ENCODE assay signal across 8 cellular contexts in genomic region chr17:4939554-4939803, GRCh38. TPM values are rescaled to one million over a fixed set of nuclear protein-coding genes. Genes with fewer than 3 reads are reported as not detected.
A peak's percentile ranks its signal among the peaks of the same experiment; 100 is the strongest.
DNase-seq lines count a peak whose midpoint lies in the region; ATAC-seq and TF ChIP-seq lines count a peak whose summit lies in the region.

No MANE protein-coding gene starts in this region.

- H3K4me1 ChIP-seq in left lung = peaks cover 19 to 55% of the 10 kb centered on the region in 2 donors
- H3K4me1 ChIP-seq in transverse colon = peaks cover 26 to 54% (median 27%) of the 10 kb centered on the region in 4 donors

- H3K36me3 ChIP-seq in left lung (peaks cover 0 to 50% of the 10 kb centered on the region in 2 donors), transverse colon (peaks cover 0 to 14% (median 4%) of the 10 kb centered on the region in 4 donors)

- peak in 1 of 2 donors; percentile 85 for DNase-seq in left lung
- peak; percentile 32 for DNase-seq in transverse colon
- DNase-seq in GM19238 (ENCODE audit: insufficient read length, low spot score) = no peak
- no peak for DNase-seq in NCI-H1092 treated with DMSO at 0.1 percent for 48 hours (lab: John Stamatoyannopoulos, UW)
- no peak for DNase-seq in GDM1 (lab: John Stamatoyannopoulos, UW)

- ATAC-seq in GM19328 (IDR thresholded peaks at IDR 0.05; ENCODE audit: unreplicated experiment) = peak; percentile 9
- peak; percentile 6 for ATAC-seq in HG03196 (IDR thresholded peaks at IDR 0.05; ENCODE audit: unreplicated experiment)
- no peak for ATAC-seq in left lung

- no peak for TF ChIP-seq CTCF in left lung (IDR thresholded peaks at IDR 0.05)
- peak in 1 of 5 experiments; percentile 22 for TF ChIP-seq CTCF in transverse colon (IDR thresholded peaks at IDR 0.05)

- H3K9me3 ChIP-seq in left lung (no peaks in the 10 kb centered on the region), transverse colon (no peaks in the 10 kb centered on the region)

- TF ChIP-seq EP300 in transverse colon (IDR thresholded peaks at IDR 0.05; ENCODE audit: low read depth) = no peak

- H3K4me3 ChIP-seq in left lung (peak overlapping the region; percentile 77 to 93), transverse colon (peak overlapping the region; percentile 74 to 87 (median 80))

- in situ Hi-C loops in transverse colon (cut with MboI; ENCODE audit: low pct_ligation_motif_present in 1 of 4, low pct_unique_long_range_greater_than_20kb in 1 of 4, low sequenced_read_pairs in 3 of 4) = no loop called here

- no peaks in the 10 kb centered on the region for H3K27me3 ChIP-seq in left lung
- H3K27me3 ChIP-seq in transverse colon = no peaks in the 10 kb centered on the region

- peak overlapping the region; percentile 96 for H3K27ac ChIP-seq in angular gyrus (ENCODE audit: low read depth, low read length)
- H3K27ac ChIP-seq in left lung = peak overlapping the region; percentile 96 to 97
- peak overlapping the region; percentile 96 to 97 (median 96) for H3K27ac ChIP-seq in transverse colon

- 0% methylated on average over 16 of the region's 16 CpGs; no CpG with 5 or more reads in 1 of the 2 donors for WGBS in transverse colon (ENCODE audit: low coverage in 1 of 2), 2 donors

- no peak for TF ChIP-seq POLR2A in transverse colon (IDR thresholded peaks at IDR 0.05)

- intact Hi-C loops in left lung (cut with DNase I) = no loop called here
- intact Hi-C loops in transverse colon (cut with DNase I; ENCODE audit: low total_unique reads) = loop anchor here (10.0 kb wide), 1 partner anchor 45 kb away; the partner anchor contains the start of gene CAMTA2

RNA-seq across cellular contexts. Expression of gene SLC25A11, which starts 0.4 kb away (rescaled TPM):
- 10 to 100 TPM; 58.6 to 70.5 TPM for total RNA-seq in left lung
- total RNA-seq in transverse colon = 100 to 1,000 TPM in 1 of 4 donors, 10 to 100 TPM in 3; 62.4 to 120 (median 83.9) TPM

RNA-seq across cellular contexts. Expression of gene RNF167, which starts 0.6 kb away (rescaled TPM):
- total RNA-seq in left lung (100 to 1,000 TPM; 102 to 108 TPM), transverse colon (100 to 1,000 TPM in 1 of 4 donors, 10 to 100 TPM in 3; 57.2 to 348 (median 73.7) TPM)

RNA-seq across cellular contexts. Expression of gene GP1BA, which starts 7.4 kb away (rescaled TPM):
- total RNA-seq in left lung (under 1 TPM; 0.31 to 0.96 TPM), transverse colon (not detected)

RNA-seq across cellular contexts. Expression of gene PFN1, which starts 8.9 kb away (rescaled TPM):
- total RNA-seq in left lung (100 to 1,000 TPM; 619 to 987 TPM), transverse colon (1,000 to 10,000 TPM in 1 of 4 donors, 100 to 1,000 TPM in 3; 743 to 1,049 (median 945) TPM)

RNA-seq across cellular contexts. Expression of gene ENO3, which starts 11.4 kb away (rescaled TPM):
- total RNA-seq in left lung = 10 to 100 TPM; 15.0 to 15.9 TPM
- 100 to 1,000 TPM in 1 of 4 donors, 10 to 100 TPM in 1, 1 to 10 TPM in 2; 2.5 to 211 (median 12.9) TPM for total RNA-seq in transverse colon
